ENCODE assay signal across 8 cellular contexts in genomic region chr2:14018620-14019019, GRCh38.
"Had no signal": no experiment of that assay in that cellular context is flagged by ENCODE, and none has a peak within 500 bp of the region (broad histone marks: within the 10 kb centered on the region; RNA-seq: fewer than 3 reads in every experiment).

No MANE protein-coding gene starts in this region.

- H3K9me3 Mint-ChIP-seq: H9 had no signal

- H3K27ac Mint-ChIP-seq: H9 had no signal

- H3K4me2 ChIP-seq: KMS-11 had no signal

- H3K9ac ChIP-seq: GM23248, KMS-11 had no signal

- H3K4me3 Mint-ChIP-seq: H9 had no signal

- H3K4me3 ChIP-seq: GM23248 had no signal

- H2AFZ ChIP-seq: GM23248 had no signal

- H3K27ac ChIP-seq: GM23248, KMS-11 had no signal

- FAIRE-seq: H54, HTR-8/SVneo had no signal

- DNase-seq: GM23248, GOT3, H9, HCEC 1CT, KBM-7 had no signal
